In the genomic region with DNA sequence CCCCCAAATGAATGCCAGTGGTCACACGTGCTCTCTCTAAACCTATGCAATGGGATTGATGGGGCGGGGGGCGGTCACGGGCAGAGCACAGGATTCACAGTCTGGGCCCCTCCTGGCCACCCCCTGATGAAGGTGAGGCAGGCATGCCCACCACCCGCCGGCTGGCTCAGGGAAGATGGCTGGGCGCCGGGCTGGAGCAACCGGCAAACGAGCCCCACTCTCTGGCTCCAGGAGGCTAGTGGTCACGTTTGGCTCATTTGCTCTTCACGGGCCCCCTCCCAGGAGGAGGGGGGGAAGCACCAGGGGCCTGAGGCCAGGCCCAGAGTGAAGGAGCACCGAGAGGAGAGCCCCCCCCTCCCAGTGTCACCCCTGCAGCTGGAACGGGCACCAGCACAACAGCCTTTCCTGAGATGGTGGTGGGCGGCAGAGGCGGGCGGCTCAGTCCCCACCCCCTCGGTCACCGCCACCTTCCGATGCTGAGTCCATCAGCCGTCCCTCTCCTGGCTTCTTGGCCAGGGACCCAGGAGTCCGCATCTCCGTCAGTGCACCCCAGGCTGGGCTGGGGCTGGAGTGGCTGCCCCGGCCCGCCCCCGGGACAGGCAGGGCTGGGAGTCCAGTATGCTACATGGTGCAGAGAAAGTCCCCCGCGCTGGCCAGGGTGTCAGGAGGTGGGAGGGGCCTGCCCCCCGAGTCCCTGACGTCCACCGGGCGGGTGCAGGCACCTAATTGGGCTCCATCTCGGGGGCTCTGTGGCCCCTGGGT, we compare ENCODE assay signal across 2 cellular contexts.
TF ChIP-seq lines count a peak whose summit lies in the region.

No MANE protein-coding gene starts in this region.

TF ChIP-seq in HEK293, 187 proteins besides CTCF, POLR2A, EP300 and RAD21:
- no peak for TF ChIP-seq SETDB1 (IDR thresholded peaks at IDR 0.05; ENCODE audit: insufficient read length, low read length)
- TF ChIP-seq ZFHX2 (tag by site-specific recombination; conservative IDR thresholded peaks at IDR 0.05): 0 out of 2 replicates have a peak, but pooled peaks have one; percentile 20
- TF ChIP-seq ZNF664 (tag by site-specific recombination; IDR thresholded peaks at IDR 0.05): no peak
- TF ChIP-seq, protein P1, sequence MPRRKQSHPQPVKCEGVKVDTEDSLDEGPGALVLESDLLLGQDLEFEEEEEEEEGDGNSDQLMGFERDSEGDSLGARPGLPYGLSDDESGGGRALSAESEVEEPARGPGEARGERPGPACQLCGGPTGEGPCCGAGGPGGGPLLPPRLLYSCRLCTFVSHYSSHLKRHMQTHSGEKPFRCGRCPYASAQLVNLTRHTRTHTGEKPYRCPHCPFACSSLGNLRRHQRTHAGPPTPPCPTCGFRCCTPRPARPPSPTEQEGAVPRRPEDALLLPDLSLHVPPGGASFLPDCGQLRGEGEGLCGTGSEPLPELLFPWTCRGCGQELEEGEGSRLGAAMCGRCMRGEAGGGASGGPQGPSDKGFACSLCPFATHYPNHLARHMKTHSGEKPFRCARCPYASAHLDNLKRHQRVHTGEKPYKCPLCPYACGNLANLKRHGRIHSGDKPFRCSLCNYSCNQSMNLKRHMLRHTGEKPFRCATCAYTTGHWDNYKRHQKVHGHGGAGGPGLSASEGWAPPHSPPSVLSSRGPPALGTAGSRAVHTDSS (tag by site-specific recombination; IDR thresholded peaks at IDR 0.05): no peak
- peak; percentile 41; the same call in 1 of the 2 replicates for TF ChIP-seq ZNF10 (tag by site-specific recombination; IDR thresholded peaks at IDR 0.05)
- TF ChIP-seq YY2 (tag by site-specific recombination; IDR thresholded peaks at IDR 0.05): no peak
- TF ChIP-seq, protein P2, sequence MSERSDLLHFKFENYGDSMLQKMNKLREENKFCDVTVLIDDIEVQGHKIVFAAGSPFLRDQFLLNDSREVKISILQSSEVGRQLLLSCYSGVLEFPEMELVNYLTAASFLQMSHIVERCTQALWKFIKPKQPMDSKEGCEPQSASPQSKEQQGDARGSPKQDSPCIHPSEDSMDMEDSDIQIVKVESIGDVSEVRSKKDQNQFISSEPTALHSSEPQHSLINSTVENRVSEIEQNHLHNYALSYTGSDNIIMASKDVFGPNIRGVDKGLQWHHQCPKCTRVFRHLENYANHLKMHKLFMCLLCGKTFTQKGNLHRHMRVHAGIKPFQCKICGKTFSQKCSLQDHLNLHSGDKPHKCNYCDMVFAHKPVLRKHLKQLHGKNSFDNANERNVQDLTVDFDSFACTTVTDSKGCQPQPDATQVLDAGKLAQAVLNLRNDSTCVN (tag by site-specific recombination; optimal IDR thresholded peaks at IDR 0.05): no peak
- TF ChIP-seq MEIS1 (CRISPR knock-in tag; IDR thresholded peaks at IDR 0.05; ENCODE audit: borderline replicate concordance): no peak
- TF ChIP-seq ZFP69B (tag by site-specific recombination; IDR thresholded peaks at IDR 0.05): no peak

TF ChIP-seq in H1, 55 proteins besides CTCF, POLR2A, EP300 and RAD21:
- TF ChIP-seq FOSL1 (IDR thresholded peaks at IDR 0.05; ENCODE audit: insufficient read depth, low read depth, low read length): no peak
- no peak for TF ChIP-seq CTBP2 (IDR thresholded peaks at IDR 0.05; ENCODE audit: borderline replicate concordance, insufficient read depth, insufficient read length, low read length)
- no peak for TF ChIP-seq SIRT6 (IDR thresholded peaks at IDR 0.05; ENCODE audit: low read length)
- TF ChIP-seq KDM1A (IDR thresholded peaks at IDR 0.05; ENCODE audit: borderline replicate concordance, low read length): no peak
- TF ChIP-seq HDAC2 (IDR thresholded peaks at IDR 0.05; ENCODE audit: borderline replicate concordance in 1 of 2, low read depth in 2 of 2, low read length in 2 of 2): no peak
- no peak for TF ChIP-seq GTF2F1 (IDR thresholded peaks at IDR 0.05; ENCODE audit: borderline replicate concordance, low read depth, low read length)
- TF ChIP-seq CHD2 (IDR thresholded peaks at IDR 0.05; ENCODE audit: low read length): no peak
- TF ChIP-seq NANOG (IDR thresholded peaks at IDR 0.05; ENCODE audit: insufficient read depth, low read depth, low read length, poor library complexity, severe bottlenecking): no peak
- no peak for TF ChIP-seq JUND (IDR thresholded peaks at IDR 0.05; ENCODE audit: low read length)
- TF ChIP-seq, protein P3, sequence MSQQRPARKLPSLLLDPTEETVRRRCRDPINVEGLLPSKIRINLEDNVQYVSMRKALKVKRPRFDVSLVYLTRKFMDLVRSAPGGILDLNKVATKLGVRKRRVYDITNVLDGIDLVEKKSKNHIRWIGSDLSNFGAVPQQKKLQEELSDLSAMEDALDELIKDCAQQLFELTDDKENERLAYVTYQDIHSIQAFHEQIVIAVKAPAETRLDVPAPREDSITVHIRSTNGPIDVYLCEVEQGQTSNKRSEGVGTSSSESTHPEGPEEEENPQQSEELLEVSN (IDR thresholded peaks at IDR 0.05): no peak
- TF ChIP-seq ASH2L (IDR thresholded peaks at IDR 0.05; ENCODE audit: low read length): no peak
- TF ChIP-seq CBX5 (IDR thresholded peaks at IDR 0.05; ENCODE audit: low read depth, low read length): no peak
- no peak for TF ChIP-seq EZH2 (IDR thresholded peaks at IDR 0.05; ENCODE audit: low read depth, low read length, severe bottlenecking)
- TF ChIP-seq KDM5A (IDR thresholded peaks at IDR 0.05; ENCODE audit: low read length): no peak
- TF ChIP-seq, protein P4, sequence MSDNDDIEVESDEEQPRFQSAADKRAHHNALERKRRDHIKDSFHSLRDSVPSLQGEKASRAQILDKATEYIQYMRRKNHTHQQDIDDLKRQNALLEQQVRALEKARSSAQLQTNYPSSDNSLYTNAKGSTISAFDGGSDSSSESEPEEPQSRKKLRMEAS (IDR thresholded peaks at IDR 0.05): no peak
TF ChIP-seq in H1: peak in this region for 0.
